Comparison of ENCODE assay signal across 1 cellular context in the genomic region with DNA sequence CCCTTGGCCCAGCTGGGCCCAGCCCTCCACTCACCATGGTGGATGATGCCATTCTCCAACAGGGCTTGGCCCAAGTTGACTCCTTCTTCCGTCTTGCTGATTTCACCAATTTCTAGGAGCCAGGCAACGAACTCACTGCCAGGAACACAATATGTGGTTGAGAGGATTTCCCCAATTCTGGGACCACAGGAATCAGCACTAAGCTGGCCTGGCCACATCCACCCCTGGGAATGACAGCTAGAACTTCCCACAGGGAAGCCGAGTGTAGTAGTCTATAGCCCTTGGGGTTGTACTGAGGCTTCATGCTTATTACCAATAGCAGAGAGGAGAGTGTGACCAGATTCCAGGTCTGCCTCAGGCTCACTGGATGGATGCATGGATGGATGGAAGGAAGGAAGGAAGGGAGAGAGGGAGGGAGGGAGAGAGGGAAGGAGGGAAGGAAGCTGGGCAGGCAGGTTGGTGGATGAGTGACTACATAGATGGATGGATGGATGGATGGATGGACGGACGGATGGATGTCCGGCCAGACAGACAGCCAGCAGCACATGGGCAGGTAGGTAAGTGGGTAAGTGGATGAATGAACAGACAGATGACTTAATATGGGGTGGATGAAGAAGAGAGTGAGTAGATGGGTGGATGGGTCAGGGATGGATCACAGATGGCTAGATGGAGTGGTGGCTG.
TF ChIP-seq lines count a peak whose summit lies in the region.

No MANE protein-coding gene starts in this region.

TF ChIP-seq in GM12878, 131 proteins besides CTCF, POLR2A, EP300 and RAD21:
- TF ChIP-seq, protein P1, sequence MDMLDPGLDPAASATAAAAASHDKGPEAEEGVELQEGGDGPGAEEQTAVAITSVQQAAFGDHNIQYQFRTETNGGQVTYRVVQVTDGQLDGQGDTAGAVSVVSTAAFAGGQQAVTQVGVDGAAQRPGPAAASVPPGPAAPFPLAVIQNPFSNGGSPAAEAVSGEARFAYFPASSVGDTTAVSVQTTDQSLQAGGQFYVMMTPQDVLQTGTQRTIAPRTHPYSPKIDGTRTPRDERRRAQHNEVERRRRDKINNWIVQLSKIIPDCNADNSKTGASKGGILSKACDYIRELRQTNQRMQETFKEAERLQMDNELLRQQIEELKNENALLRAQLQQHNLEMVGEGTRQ (IDR thresholded peaks at IDR 0.05; ENCODE audit: borderline replicate concordance, low read depth, low read length), result no peak
- TF ChIP-seq NFXL1 (IDR thresholded peaks at IDR 0.05; ENCODE audit: borderline replicate concordance), result no peak; the same call in 1 of the 2 replicates
- no peak for TF ChIP-seq SREBF2 (IDR thresholded peaks at IDR 0.05; ENCODE audit: low read length)
- no peak for TF ChIP-seq ZNF24 (IDR thresholded peaks at IDR 0.05)
TF ChIP-seq in GM12878: peak in this region for 0.
